Comparison of ENCODE assay signal across 9 cellular contexts in the genomic region with DNA sequence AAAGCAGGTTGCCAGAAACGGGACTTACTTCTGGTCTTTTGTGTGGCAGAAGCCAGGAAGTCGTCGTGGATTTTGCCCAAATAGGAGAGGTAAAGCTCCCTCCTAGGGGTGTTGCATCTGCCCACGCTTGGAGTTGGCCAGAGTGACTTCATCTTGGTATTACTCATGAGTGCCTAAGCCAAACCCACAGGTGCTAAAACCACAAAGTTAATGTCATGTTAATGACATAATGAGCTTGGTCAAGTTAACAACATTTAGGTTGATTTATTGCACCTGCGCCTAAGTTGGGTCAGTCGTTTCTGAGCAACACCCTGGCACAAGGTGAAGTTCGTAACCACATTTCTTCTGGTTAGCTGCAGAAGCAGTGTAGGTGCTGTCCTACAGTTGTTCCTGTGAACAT.
A peak's percentile ranks its signal among the peaks of the same experiment; 100 is the strongest.
DNase-seq lines count a peak whose midpoint lies in the region; ATAC-seq and TF ChIP-seq lines count a peak whose summit lies in the region.
"Had no signal": no experiment of that assay in that cellular context is flagged by ENCODE, and none has a peak within 500 bp of the region (broad histone marks: within the 10 kb centered on the region; RNA-seq: fewer than 3 reads in every experiment).

No MANE protein-coding gene starts in this region.

- H3K4me1 Mint-ChIP-seq in effector memory CD8-positive, alpha-beta T cell (ENCODE audit: low read depth in 2 of 2) = peaks cover 26 to 34% of the 10 kb centered on the region in 2 donors

- H3K27ac ChIP-seq in colonic mucosa = no peak overlapping the region
- H3K27ac ChIP-seq: cardiac muscle cell had no signal

- no peaks in the 10 kb centered on the region for H3K36me3 Mint-ChIP-seq in effector memory CD8-positive, alpha-beta T cell (ENCODE audit: insufficient read depth)

- peak; percentile 23 for DNase-seq in ELR (ENCODE audit: low read depth)
- peak; percentile 2 for DNase-seq in H4 (ENCODE audit: low spot score)
- DNase-seq in NK-92 treated with Interleukin-12 subunit alpha and Interleukin-12 subunit beta, amount 100 ng/mL, for 24 hours (lab: John Stamatoyannopoulos, UW) = peak; percentile 78
- DNase-seq in effector memory CD8-positive, alpha-beta T cell = peak; percentile 9 to 22 (median 21)
- no peak for DNase-seq in SKM-1 (lab: John Stamatoyannopoulos, UW; ENCODE audit: unreplicated experiment)
- no peak for DNase-seq in KG1 (lab: John Stamatoyannopoulos, UW)
- DNase-seq in colonic mucosa = no peak
- DNase-seq in AML-193 (lab: John Stamatoyannopoulos, UW) = no peak

- no peak overlapping the region for H3K4me3 ChIP-seq in colonic mucosa
- H3K4me3 ChIP-seq: cardiac muscle cell had no signal

- no peak for TF ChIP-seq CTCF in colonic mucosa (IDR thresholded peaks at IDR 0.05)

- H3K4me3 Mint-ChIP-seq in effector memory CD8-positive, alpha-beta T cell = peak overlapping the region; percentile 13 to 73

- no peaks in the 10 kb centered on the region for H3K27me3 ChIP-seq in colonic mucosa
- H3K27me3 ChIP-seq: cardiac muscle cell had no signal

- no peaks in the 10 kb centered on the region for H3K4me1 ChIP-seq in colonic mucosa

- no peaks in the 10 kb centered on the region for H3K9me3 Mint-ChIP-seq in effector memory CD8-positive, alpha-beta T cell

- ATAC-seq in effector memory CD8-positive, alpha-beta T cell (replicated peaks) = peak; percentile 93

- H3K36me3 ChIP-seq in colonic mucosa = no peaks in the 10 kb centered on the region
- H3K36me3 ChIP-seq: cardiac muscle cell had no signal

- intact Hi-C loops in colonic mucosa (cut with DNase I) = no loop called here

- no peak overlapping the region for H3K9ac ChIP-seq in colonic mucosa (ENCODE audit: low read depth in 2 of 2, low read length in 2 of 2)

- H3K27me3 Mint-ChIP-seq in effector memory CD8-positive, alpha-beta T cell = no peaks in the 10 kb centered on the region

- peak overlapping the region; percentile 15 to 94 for H3K27ac Mint-ChIP-seq in effector memory CD8-positive, alpha-beta T cell

- H3K9me3 ChIP-seq in colonic mucosa = no peaks in the 10 kb centered on the region

Comparison
In these comparisons a context has a peak if more than half of its experiments do, and no peak if none do; other contexts are left out.
1. DNase-seq: peak in ELR (single experiment), H4 (single experiment), NK-92 treated with Interleukin-12 subunit alpha and Interleukin-12 subunit beta, amount 100 ng/mL, for 24 hours (single experiment) and effector memory CD8-positive, alpha-beta T cell (3 of 3); none in SKM-1 (single experiment), KG1 (single experiment), colonic mucosa (single experiment) and AML-193 (0 of 2).